1 cellular context compared by ENCODE assay signal in the genomic region with DNA sequence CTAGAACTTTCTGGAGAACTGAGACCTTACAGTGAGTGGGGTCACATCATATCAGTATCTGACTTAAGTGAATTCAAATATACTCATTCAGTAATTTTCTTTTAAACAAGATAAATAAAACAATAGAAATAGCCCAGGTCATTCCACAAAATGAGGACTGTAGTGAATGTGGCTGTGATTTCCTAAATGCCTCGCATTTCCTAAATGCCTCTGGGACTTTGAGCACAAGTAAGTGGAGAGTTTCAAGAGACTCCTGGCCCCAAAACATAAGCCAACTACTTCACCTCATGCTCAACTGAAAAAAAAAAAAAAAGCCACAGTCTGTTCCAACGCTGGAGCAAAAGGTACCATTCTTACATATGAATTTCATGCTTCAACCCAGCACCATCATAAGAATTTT.
TF ChIP-seq lines count a peak whose summit lies in the region.

No MANE protein-coding gene starts in this region.

TF ChIP-seq in WTC11, 78 proteins besides CTCF, POLR2A, EP300 and RAD21 (continued from another document):
- TF ChIP-seq, protein P1, sequence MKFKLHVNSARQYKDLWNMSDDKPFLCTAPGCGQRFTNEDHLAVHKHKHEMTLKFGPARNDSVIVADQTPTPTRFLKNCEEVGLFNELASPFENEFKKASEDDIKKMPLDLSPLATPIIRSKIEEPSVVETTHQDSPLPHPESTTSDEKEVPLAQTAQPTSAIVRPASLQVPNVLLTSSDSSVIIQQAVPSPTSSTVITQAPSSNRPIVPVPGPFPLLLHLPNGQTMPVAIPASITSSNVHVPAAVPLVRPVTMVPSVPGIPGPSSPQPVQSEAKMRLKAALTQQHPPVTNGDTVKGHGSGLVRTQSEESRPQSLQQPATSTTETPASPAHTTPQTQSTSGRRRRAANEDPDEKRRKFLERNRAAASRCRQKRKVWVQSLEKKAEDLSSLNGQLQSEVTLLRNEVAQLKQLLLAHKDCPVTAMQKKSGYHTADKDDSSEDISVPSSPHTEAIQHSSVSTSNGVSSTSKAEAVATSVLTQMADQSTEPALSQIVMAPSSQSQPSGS (CRISPR knock-in tag; IDR thresholded peaks at IDR 0.05; ENCODE audit: borderline replicate concordance, low read depth): no peak
- TF ChIP-seq FOXP1 (CRISPR knock-in tag; IDR thresholded peaks at IDR 0.05; ENCODE audit: borderline replicate concordance): no peak
- TF ChIP-seq OVOL2 (CRISPR knock-in tag; IDR thresholded peaks at IDR 0.05; ENCODE audit: borderline replicate concordance): no peak
- TF ChIP-seq USF2 (CRISPR knock-in tag; IDR thresholded peaks at IDR 0.05): no peak
- TF ChIP-seq ATF1 (CRISPR knock-in tag; IDR thresholded peaks at IDR 0.05): no peak
- no peak for TF ChIP-seq FOXJ3 (CRISPR knock-in tag; IDR thresholded peaks at IDR 0.05; ENCODE audit: borderline replicate concordance)
- TF ChIP-seq, protein P2, sequence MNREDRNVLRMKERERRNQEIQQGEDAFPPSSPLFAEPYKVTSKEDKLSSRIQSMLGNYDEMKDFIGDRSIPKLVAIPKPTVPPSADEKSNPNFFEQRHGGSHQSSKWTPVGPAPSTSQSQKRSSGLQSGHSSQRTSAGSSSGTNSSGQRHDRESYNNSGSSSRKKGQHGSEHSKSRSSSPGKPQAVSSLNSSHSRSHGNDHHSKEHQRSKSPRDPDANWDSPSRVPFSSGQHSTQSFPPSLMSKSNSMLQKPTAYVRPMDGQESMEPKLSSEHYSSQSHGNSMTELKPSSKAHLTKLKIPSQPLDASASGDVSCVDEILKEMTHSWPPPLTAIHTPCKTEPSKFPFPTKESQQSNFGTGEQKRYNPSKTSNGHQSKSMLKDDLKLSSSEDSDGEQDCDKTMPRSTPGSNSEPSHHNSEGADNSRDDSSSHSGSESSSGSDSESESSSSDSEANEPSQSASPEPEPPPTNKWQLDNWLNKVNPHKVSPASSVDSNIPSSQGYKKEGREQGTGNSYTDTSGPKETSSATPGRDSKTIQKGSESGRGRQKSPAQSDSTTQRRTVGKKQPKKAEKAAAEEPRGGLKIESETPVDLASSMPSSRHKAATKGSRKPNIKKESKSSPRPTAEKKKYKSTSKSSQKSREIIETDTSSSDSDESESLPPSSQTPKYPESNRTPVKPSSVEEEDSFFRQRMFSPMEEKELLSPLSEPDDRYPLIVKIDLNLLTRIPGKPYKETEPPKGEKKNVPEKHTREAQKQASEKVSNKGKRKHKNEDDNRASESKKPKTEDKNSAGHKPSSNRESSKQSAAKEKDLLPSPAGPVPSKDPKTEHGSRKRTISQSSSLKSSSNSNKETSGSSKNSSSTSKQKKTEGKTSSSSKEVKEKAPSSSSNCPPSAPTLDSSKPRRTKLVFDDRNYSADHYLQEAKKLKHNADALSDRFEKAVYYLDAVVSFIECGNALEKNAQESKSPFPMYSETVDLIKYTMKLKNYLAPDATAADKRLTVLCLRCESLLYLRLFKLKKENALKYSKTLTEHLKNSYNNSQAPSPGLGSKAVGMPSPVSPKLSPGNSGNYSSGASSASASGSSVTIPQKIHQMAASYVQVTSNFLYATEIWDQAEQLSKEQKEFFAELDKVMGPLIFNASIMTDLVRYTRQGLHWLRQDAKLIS (CRISPR knock-in tag; IDR thresholded peaks at IDR 0.05; ENCODE audit: borderline replicate concordance): no peak
- TF ChIP-seq, protein P3, sequence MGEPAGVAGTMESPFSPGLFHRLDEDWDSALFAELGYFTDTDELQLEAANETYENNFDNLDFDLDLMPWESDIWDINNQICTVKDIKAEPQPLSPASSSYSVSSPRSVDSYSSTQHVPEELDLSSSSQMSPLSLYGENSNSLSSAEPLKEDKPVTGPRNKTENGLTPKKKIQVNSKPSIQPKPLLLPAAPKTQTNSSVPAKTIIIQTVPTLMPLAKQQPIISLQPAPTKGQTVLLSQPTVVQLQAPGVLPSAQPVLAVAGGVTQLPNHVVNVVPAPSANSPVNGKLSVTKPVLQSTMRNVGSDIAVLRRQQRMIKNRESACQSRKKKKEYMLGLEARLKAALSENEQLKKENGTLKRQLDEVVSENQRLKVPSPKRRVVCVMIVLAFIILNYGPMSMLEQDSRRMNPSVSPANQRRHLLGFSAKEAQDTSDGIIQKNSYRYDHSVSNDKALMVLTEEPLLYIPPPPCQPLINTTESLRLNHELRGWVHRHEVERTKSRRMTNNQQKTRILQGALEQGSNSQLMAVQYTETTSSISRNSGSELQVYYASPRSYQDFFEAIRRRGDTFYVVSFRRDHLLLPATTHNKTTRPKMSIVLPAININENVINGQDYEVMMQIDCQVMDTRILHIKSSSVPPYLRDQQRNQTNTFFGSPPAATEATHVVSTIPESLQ (CRISPR knock-in tag; IDR thresholded peaks at IDR 0.05): no peak
- TF ChIP-seq MAX (CRISPR knock-in tag; IDR thresholded peaks at IDR 0.05): no peak
- no peak for TF ChIP-seq GRHL2 (CRISPR knock-in tag; IDR thresholded peaks at IDR 0.05; ENCODE audit: insufficient replicate concordance, severe bottlenecking)
- TF ChIP-seq, protein P4, sequence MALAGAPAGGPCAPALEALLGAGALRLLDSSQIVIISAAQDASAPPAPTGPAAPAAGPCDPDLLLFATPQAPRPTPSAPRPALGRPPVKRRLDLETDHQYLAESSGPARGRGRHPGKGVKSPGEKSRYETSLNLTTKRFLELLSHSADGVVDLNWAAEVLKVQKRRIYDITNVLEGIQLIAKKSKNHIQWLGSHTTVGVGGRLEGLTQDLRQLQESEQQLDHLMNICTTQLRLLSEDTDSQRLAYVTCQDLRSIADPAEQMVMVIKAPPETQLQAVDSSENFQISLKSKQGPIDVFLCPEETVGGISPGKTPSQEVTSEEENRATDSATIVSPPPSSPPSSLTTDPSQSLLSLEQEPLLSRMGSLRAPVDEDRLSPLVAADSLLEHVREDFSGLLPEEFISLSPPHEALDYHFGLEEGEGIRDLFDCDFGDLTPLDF (CRISPR knock-in tag; IDR thresholded peaks at IDR 0.05): no peak
- TF ChIP-seq ATF3 (CRISPR knock-in tag; conservative IDR thresholded peaks at IDR 0.05): no peak
